26 cellular contexts compared by ENCODE assay signal in the genomic region with DNA sequence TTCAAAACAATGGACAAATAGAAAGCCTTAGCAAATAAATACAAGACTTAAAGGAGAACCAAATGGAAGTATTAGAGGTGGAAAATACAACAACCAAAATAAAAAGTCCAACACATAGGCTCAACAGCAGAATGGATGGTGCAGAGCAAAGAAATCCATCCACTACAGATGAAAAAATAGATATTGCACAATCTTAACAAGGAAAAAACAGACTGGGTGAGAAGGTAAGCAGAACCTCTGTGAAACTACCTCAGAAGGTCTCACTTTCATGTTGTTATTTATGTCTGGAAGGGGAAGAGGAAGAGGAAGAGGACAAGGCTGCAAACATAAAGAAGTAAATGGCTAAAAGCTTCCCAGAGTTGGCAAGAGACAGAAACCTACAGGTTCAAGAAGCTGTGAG.
"Had no signal": no experiment of that assay in that cellular context is flagged by ENCODE, and none has a peak within 500 bp of the region (broad histone marks: within the 10 kb centered on the region; RNA-seq: fewer than 3 reads in every experiment).

No MANE protein-coding gene starts in this region.

- H3K4me1 ChIP-seq: ascending aorta had no signal

- H3K27me3 ChIP-seq: MG63, SJCRH30 had no signal

- H3K9ac ChIP-seq: SK-N-SH had no signal

- H3K27ac Mint-ChIP-seq: activated CD4-positive, alpha-beta memory T cell treated with anti-CD3 and anti-CD28 coated beads, Interleukin-2, amount 10 ng/mL, durations not matched to agents 7 days and 5 days; activated CD4-positive, alpha-beta T cell treated with anti-CD3 and anti-CD28 coated beads for 36 hours; activated naive CD4-positive, alpha-beta T cell treated with anti-CD3 and anti-CD28 coated beads, Interleukin-2, amount 50 U/mL, for 24 hours; activated T-cell treated with anti-CD3 and anti-CD28 coated beads, Interleukin-2, amount 50 U/mL, for 72 hours had no signal

- H3K4me2 ChIP-seq: SK-N-SH had no signal

- H3K36me3 ChIP-seq: ascending aorta, MG63, SJCRH30 had no signal

- H3K27ac ChIP-seq: ascending aorta, body of pancreas, SJCRH30, VCaP had no signal

- H3K9me3 ChIP-seq: body of pancreas, SK-N-SH had no signal

- H3K9me3 Mint-ChIP-seq: activated CD4-positive, alpha-beta memory T cell treated with anti-CD3 and anti-CD28 coated beads, Interleukin-2, amount 10 ng/mL, durations not matched to agents 7 days and 5 days had no signal

- ATAC-seq: activated CD4-positive, alpha-beta T cell treated with anti-CD3 and anti-CD28 coated beads for 36 hours; activated T-cell treated with anti-CD3 and anti-CD28 coated beads, Interleukin-2, amount 50 U/mL, for 72 hours; body of pancreas; Panc1; Right ventricle myocardium inferior had no signal

- H3K4me3 ChIP-seq: ascending aorta, body of pancreas, MG63, SJCRH30 had no signal

- DNase-seq: activated CD4-positive, alpha-beta memory T cell treated with anti-CD3 and anti-CD28 coated beads, Interleukin-2, amount 10 ng/mL, durations not matched to agents 7 days and 5 days; activated CD4-positive, alpha-beta T cell treated with anti-CD3 and anti-CD28 coated beads for 36 hours; activated CD4-positive, alpha-beta T cell treated with anti-CD3 and anti-CD28 coated beads, Interleukin-2, amount 50 U/mL, for 1 hour; activated naive CD4-positive, alpha-beta T cell; activated T-cell treated with anti-CD3 and anti-CD28 coated beads for 4 hours; activated T-cell treated with anti-CD3 and anti-CD28 coated beads, Interleukin-2, amount 50 U/mL, for 72 hours; body of pancreas; central memory CD4-positive, alpha-beta T cell; MG63; NCI-H146; NCI-H187 treated with DMSO at 0.1 percent for 48 hours; NCI-H2171; NCI-H2227 treated with DMSO at 0.1 percent for 48 hours; NCI-H446 treated with DMSO at 0.1 percent for 48 hours; NCI-H524 treated with DMSO at 0.1 percent for 48 hours; NCI-H748 treated with DMSO at 0.1 percent for 48 hours; OCI-M1; RPMI8226; SJCRH30; SK-N-SH; T-helper 1 cell had no signal

- H3K4me3 Mint-ChIP-seq: activated CD4-positive, alpha-beta memory T cell treated with anti-CD3 and anti-CD28 coated beads, Interleukin-2, amount 10 ng/mL, durations not matched to agents 7 days and 5 days; activated CD4-positive, alpha-beta T cell treated with anti-CD3 and anti-CD28 coated beads for 36 hours; activated naive CD4-positive, alpha-beta T cell treated with anti-CD3 and anti-CD28 coated beads, Interleukin-2, amount 50 U/mL, for 24 hours; activated T-cell treated with anti-CD3 and anti-CD28 coated beads, Interleukin-2, amount 50 U/mL, for 72 hours had no signal
